In genomic region chr1:215032911-215033310, GRCh38 we compare ENCODE assay signal across 26 cellular contexts. TPM values are rescaled to one million over a fixed set of nuclear protein-coding genes. Genes with fewer than 3 reads are reported as not detected.
"Had no signal": no experiment of that assay in that cellular context is flagged by ENCODE, and none has a peak within 500 bp of the region (broad histone marks: within the 10 kb centered on the region; RNA-seq: fewer than 3 reads in every experiment).

No MANE protein-coding gene starts in this region.

- H3K36me3 Mint-ChIP-seq: naive thymus-derived CD4-positive, alpha-beta T cell; natural killer cell treated with Interleukin-12 subunit alpha and Interleukin-12 subunit beta and Interleukin-15 and Interleukin-18, amount 100 ng/mL, for 72 hours; type B pancreatic cell had no signal

- H3K79me2 ChIP-seq: hepatocyte had no signal

- H3K9me3 Mint-ChIP-seq: naive thymus-derived CD4-positive, alpha-beta T cell; stimulated activated naive CD8-positive, alpha-beta T cell treated with anti-CD3 and anti-CD28 coated beads, Interleukin-15, amount 100 ng/mL, for 72 hours; type B pancreatic cell had no signal

- H3K9me3 ChIP-seq: left ventricle myocardium inferior, mucosa of descending colon, pancreas, prostate gland, tibial nerve, uterus had no signal

- H3K27ac ChIP-seq: hepatocyte, left ventricle myocardium inferior, pancreas, prostate gland, skin epidermis, tibial nerve, uterus had no signal

- ATAC-seq: mucosa of descending colon; naive thymus-derived CD4-positive, alpha-beta T cell; natural killer cell treated with Interleukin-12 subunit alpha and Interleukin-12 subunit beta and Interleukin-15 and Interleukin-18, amount 100 ng/mL, for 72 hours; pancreas; right cardiac atrium; sciatic nerve; stimulated activated naive CD8-positive, alpha-beta T cell treated with anti-CD3 and anti-CD28 coated beads, Interleukin-15, amount 100 ng/mL, for 72 hours had no signal

- H3K4me1 ChIP-seq: left ventricle myocardium inferior, pancreas, prostate gland, tibial nerve, uterus had no signal

- H3K27me3 ChIP-seq: hepatocyte, pancreas, tibial nerve, uterus had no signal

- H3K27ac Mint-ChIP-seq: naive thymus-derived CD4-positive, alpha-beta T cell; natural killer cell treated with Interleukin-12 subunit alpha and Interleukin-12 subunit beta and Interleukin-15 and Interleukin-18, amount 100 ng/mL, for 72 hours; stimulated activated naive CD8-positive, alpha-beta T cell treated with anti-CD3 and anti-CD28 coated beads, Interleukin-15, amount 100 ng/mL, for 72 hours; type B pancreatic cell had no signal

- H3K4me1 Mint-ChIP-seq: naive thymus-derived CD4-positive, alpha-beta T cell; stimulated activated naive CD8-positive, alpha-beta T cell treated with anti-CD3 and anti-CD28 coated beads, Interleukin-15, amount 100 ng/mL, for 72 hours had no signal

- H2AFZ ChIP-seq: hepatocyte had no signal

- H3K4me3 Mint-ChIP-seq: naive thymus-derived CD4-positive, alpha-beta T cell; natural killer cell treated with Interleukin-12 subunit alpha and Interleukin-12 subunit beta and Interleukin-15 and Interleukin-18, amount 100 ng/mL, for 72 hours; stimulated activated naive CD8-positive, alpha-beta T cell treated with anti-CD3 and anti-CD28 coated beads, Interleukin-15, amount 100 ng/mL, for 72 hours; type B pancreatic cell had no signal

- H3K4me2 ChIP-seq: hepatocyte had no signal

- DNase-seq: islet precursor cell; left ventricle myocardium inferior; midbrain; mucosa of descending colon; naive thymus-derived CD4-positive, alpha-beta T cell; pancreas; posterior cingulate gyrus; retina; right cardiac atrium; stimulated activated CD4-positive, alpha-beta T cell treated with anti-CD3 and anti-CD28 coated beads, Interleukin-12 subunit alpha, Interleukin-12 subunit beta, amount 100 ng/mL, for 4 hours; stimulated activated CD4-positive, alpha-beta T cell treated with anti-CD3 and anti-CD28 coated beads, Interleukin-15, amount 100 ng/mL, for 24 hours; stimulated activated CD4-positive, alpha-beta T cell treated with anti-CD3 and anti-CD28 coated beads, Interleukin-2, amount 100 ng/mL, for 24 hours; stimulated activated CD4-positive, alpha-beta T cell treated with anti-CD3 and anti-CD28 coated beads, Interleukin-4, amount 100 ng/mL, for 1 hour; stimulated activated naive CD4-positive, alpha-beta T cell treated with Interleukin-2 at 50 U/mL for 16 hours; stimulated activated naive CD8-positive, alpha-beta T cell treated with anti-CD3 and anti-CD28 coated beads, Interleukin-15, amount 100 ng/mL, for 72 hours; substantia nigra; uterus had no signal

- H3K27me3 Mint-ChIP-seq: natural killer cell treated with Interleukin-12 subunit alpha and Interleukin-12 subunit beta and Interleukin-15 and Interleukin-18, amount 100 ng/mL, for 72 hours had no signal

- H3K36me3 ChIP-seq: left ventricle myocardium inferior, pancreas, prostate gland, tibial nerve, uterus had no signal

- H3K4me3 ChIP-seq: hepatocyte, left ventricle myocardium inferior, lung, mucosa of descending colon, pancreas, prostate gland, skin epidermis, tibial nerve, uterus had no signal

RNA-seq across cellular contexts. Expression of gene KCNK2, which starts 49.6 kb away (rescaled TPM):
- total RNA-seq: kidney epithelial cell; naive thymus-derived CD4-positive, alpha-beta T cell; natural killer cell treated with Interleukin-12 subunit alpha and Interleukin-12 subunit beta and Interleukin-15 and Interleukin-18, amount 100 ng/mL, for 72 hours had no signal
- polyA plus RNA-seq: naive thymus-derived CD4-positive, alpha-beta T cell had no signal
